Comparison of ENCODE assay signal across 18 cellular contexts in the genomic region with DNA sequence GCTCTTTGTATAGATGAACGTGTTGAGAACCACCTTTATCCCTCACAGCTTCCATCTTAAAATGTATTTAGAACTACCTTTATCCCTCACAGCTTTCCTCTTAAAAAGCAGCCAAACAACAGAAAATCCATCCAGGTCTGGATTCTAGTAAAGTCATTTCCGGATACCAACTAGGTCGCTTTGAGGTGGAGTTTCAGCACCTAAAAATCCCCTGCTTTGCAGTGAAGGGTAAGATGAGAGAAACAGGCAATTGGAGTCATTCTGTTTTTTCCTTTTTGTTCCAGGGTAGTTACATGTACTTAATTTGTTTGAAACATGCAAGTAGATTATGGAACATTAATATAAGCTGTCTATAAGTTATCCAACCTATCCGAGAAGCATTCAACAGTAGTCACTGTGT.
"Had no signal": no experiment of that assay in that cellular context is flagged by ENCODE, and none has a peak within 500 bp of the region (broad histone marks: within the 10 kb centered on the region; RNA-seq: fewer than 3 reads in every experiment).

No MANE protein-coding gene starts in this region.

- ATAC-seq: foreskin keratinocyte; natural killer cell treated with Interleukin-12 subunit alpha and Interleukin-12 subunit beta and Interleukin-15 and Interleukin-18, amount 100 ng/mL, for 72 hours had no signal

- H3K27me3 Mint-ChIP-seq: central memory CD8-positive, alpha-beta T cell; natural killer cell treated with Interleukin-12 subunit alpha and Interleukin-12 subunit beta and Interleukin-15 and Interleukin-18, amount 100 ng/mL, for 72 hours; stimulated activated naive B cell treated with anti-CD40 and anti-IgM and Interleukin-4, amounts not matched to agents 10 μg/mL and 1 μg/mL and 100 μg/mL, for 72 hours had no signal

- H3K9me3 Mint-ChIP-seq: activated naive CD8-positive, alpha-beta T cell treated with anti-CD3 and anti-CD28 coated beads, Interleukin-2, amount 10 ng/mL, durations not matched to agents 7 days and 5 days; activated T-helper 1 cell treated with anti-CD3 and anti-CD28 coated beads, Interleukin-12 subunit alpha, Interleukin-12 subunit beta, Interleukin-2, Interleukin-4 antibody, amounts not matched to agents 30 ng/mL and 10 ng/mL and 1 ng/mL, durations not matched to agents 14 hours and 24 hours and 36 hours; central memory CD8-positive, alpha-beta T cell; natural killer cell treated with Interleukin-12 subunit alpha and Interleukin-12 subunit beta and Interleukin-15 and Interleukin-18, amount 100 ng/mL, for 72 hours had no signal

- H3K4me1 Mint-ChIP-seq: central memory CD8-positive, alpha-beta T cell had no signal

- H3K27ac Mint-ChIP-seq: activated naive CD8-positive, alpha-beta T cell treated with anti-CD3 and anti-CD28 coated beads, Interleukin-2, amount 10 ng/mL, durations not matched to agents 7 days and 5 days; activated T-helper 1 cell treated with anti-CD3 and anti-CD28 coated beads, Interleukin-12 subunit alpha, Interleukin-12 subunit beta, Interleukin-2, Interleukin-4 antibody, amounts not matched to agents 30 ng/mL and 10 ng/mL and 1 ng/mL, durations not matched to agents 14 hours and 24 hours and 36 hours; natural killer cell treated with Interleukin-12 subunit alpha and Interleukin-12 subunit beta and Interleukin-15 and Interleukin-18, amount 100 ng/mL, for 72 hours; stimulated activated naive B cell treated with anti-CD40 and anti-IgM and Interleukin-4, amounts not matched to agents 10 μg/mL and 1 μg/mL and 100 μg/mL, for 72 hours had no signal

- H3K4me3 Mint-ChIP-seq: activated naive CD8-positive, alpha-beta T cell treated with anti-CD3 and anti-CD28 coated beads, Interleukin-2, amount 10 ng/mL, durations not matched to agents 7 days and 5 days; activated T-helper 1 cell treated with anti-CD3 and anti-CD28 coated beads, Interleukin-12 subunit alpha, Interleukin-12 subunit beta, Interleukin-2, Interleukin-4 antibody, amounts not matched to agents 30 ng/mL and 10 ng/mL and 1 ng/mL, durations not matched to agents 14 hours and 24 hours and 36 hours; central memory CD8-positive, alpha-beta T cell; natural killer cell treated with Interleukin-12 subunit alpha and Interleukin-12 subunit beta and Interleukin-15 and Interleukin-18, amount 100 ng/mL, for 72 hours; stimulated activated naive B cell treated with anti-CD40 and anti-IgM and Interleukin-4, amounts not matched to agents 10 μg/mL and 1 μg/mL and 100 μg/mL, for 72 hours had no signal

- H3K36me3 Mint-ChIP-seq: activated naive CD8-positive, alpha-beta T cell treated with anti-CD3 and anti-CD28 coated beads, Interleukin-2, amount 10 ng/mL, durations not matched to agents 7 days and 5 days; natural killer cell treated with Interleukin-12 subunit alpha and Interleukin-12 subunit beta and Interleukin-15 and Interleukin-18, amount 100 ng/mL, for 72 hours had no signal

- DNase-seq: activated CD4-positive, CD25-positive, alpha-beta regulatory T cell treated with anti-CD3 and anti-CD28 coated beads, Interleukin-2, amount 50 U/mL, for 72 hours; activated naive CD8-positive, alpha-beta T cell treated with anti-CD3 and anti-CD28 coated beads, Interleukin-2, amount 10 ng/mL, durations not matched to agents 7 days and 5 days; brain microvascular endothelial cell; cortex of kidney; effector memory CD4-positive, alpha-beta T cell; foreskin keratinocyte; glutamatergic neuron; kidney glomerular epithelial cell; nucleus accumbens; posterior cingulate gyrus; retina; stimulated activated CD4-positive, alpha-beta T cell treated with anti-CD3 and anti-CD28 coated beads, Interleukin-12 subunit alpha, Interleukin-12 subunit beta, amount 100 ng/mL, for 4 hours; stimulated activated CD4-positive, alpha-beta T cell treated with anti-CD3 and anti-CD28 coated beads, Interleukin-2, amount 100 ng/mL, for 24 hours; stimulated activated naive B cell treated with anti-CD40 and anti-IgM and Interleukin-4, amounts not matched to agents 10 μg/mL and 1 μg/mL and 100 μg/mL, for 72 hours; thyroid gland had no signal
